ENCODE assay signal across 9 cellular contexts in genomic region chr3:55505102-55505501, GRCh38. TPM values are rescaled to one million over a fixed set of nuclear protein-coding genes. Genes with fewer than 3 reads are reported as not detected.
DNase-seq lines count a peak whose midpoint lies in the region; FAIRE-seq and TF ChIP-seq lines count a peak whose summit lies in the region.
"Not testable (repeated sequence)": the region's sequence is repeated elsewhere in the genome, so short reads cannot be mapped to it uniquely, and the experiment has no call there.
"Had no signal": no experiment of that assay in that cellular context is flagged by ENCODE, and none has a peak within 500 bp of the region (broad histone marks: within the 10 kb centered on the region; RNA-seq: fewer than 3 reads in every experiment).

No MANE protein-coding gene starts in this region.

- peak; percentile 46 for TF ChIP-seq CTCF in A673 (conservative IDR thresholded peaks at IDR 0.05; ENCODE audit: low read depth, low read length)
- TF ChIP-seq CTCF in GM10248 (IDR thresholded peaks at IDR 0.05; ENCODE audit: control extremely low read depth, extremely low read depth, low read depth, missing control alignments): peak; percentile 18
- peak; percentile 13 for TF ChIP-seq CTCF in astrocyte (IDR thresholded peaks at IDR 0.05; ENCODE audit: insufficient read depth, low read depth, low read length)
- peak; percentile 25 to 43 (median 37) for TF ChIP-seq CTCF in esophagus muscularis mucosa (IDR thresholded peaks at IDR 0.05)
- TF ChIP-seq CTCF in keratinocyte (optimal IDR thresholded peaks at IDR 0.05 in 1 of 3, IDR thresholded peaks at IDR 0.05 in 1 of 3, conservative IDR thresholded peaks at IDR 0.05 in 1 of 3; ENCODE audit: extremely low read depth in 1 of 3, insufficient read depth in 2 of 3, low read length in 3 of 3): peak in 1 of 3 experiments; percentile 33
- TF ChIP-seq CTCF in progenitor cell of endocrine pancreas (IDR thresholded peaks at IDR 0.05; ENCODE audit: unreplicated experiment): peak; percentile 35

- H3K4me1 ChIP-seq in A673 (ENCODE audit: insufficient read depth, low read length, poor library complexity, severe bottlenecking); esophagus muscularis mucosa: not testable (repeated sequence)
- H3K4me1 ChIP-seq in astrocyte (ENCODE audit: insufficient read depth, low read length) (peaks cover 25% of the 10 kb centered on the region), keratinocyte (ENCODE audit: control insufficient read depth, extremely low read depth, insufficient read depth, low read length) (peaks cover 16% of the 10 kb centered on the region)

- not testable (repeated sequence) for H3K36me3 ChIP-seq in A673 (ENCODE audit: insufficient read depth, low read length, poor library complexity, severe bottlenecking); astrocyte (ENCODE audit: insufficient read depth, low read length); esophagus muscularis mucosa; keratinocyte (ENCODE audit: control insufficient read depth in 2 of 2, extremely low read depth in 1 of 2, insufficient read depth in 2 of 2, low read length in 2 of 2)

- DNase-seq in A673 (ENCODE audit: low spot score) (peak; percentile 49), LoVo (ENCODE audit: low spot score) (peak; percentile 66), OCI-M1 (lab: John Stamatoyannopoulos, UW) (peak; percentile 25)
- DNase-seq in GM10248 (ENCODE audit: extremely low spot score); astrocyte (ENCODE audit: low read depth); esophagus muscularis mucosa (ENCODE audit: extremely low spot score); keratinocyte (ENCODE audit: low read depth, low spot score); progenitor cell of endocrine pancreas (ENCODE audit: low spot score, unreplicated experiment): not testable (repeated sequence)

- not testable (repeated sequence) for H2AFZ ChIP-seq in astrocyte (ENCODE audit: low read depth, low read length)
- peak overlapping the region; percentile 10 for H2AFZ ChIP-seq in keratinocyte (ENCODE audit: control insufficient read depth, low read length)

- not testable (repeated sequence) for H4K20me1 ChIP-seq in astrocyte (ENCODE audit: insufficient read depth, low read length); keratinocyte (ENCODE audit: control insufficient read depth, extremely low read depth, insufficient read depth, low read length)

- not testable (repeated sequence) for FAIRE-seq in astrocyte (lab: Jason Lieb, UNC); keratinocyte (lab: Jason Lieb, UNC)

- not testable (repeated sequence) for H3K4me3 Mint-ChIP-seq in astrocyte (ENCODE audit: unreplicated experiment); progenitor cell of endocrine pancreas (ENCODE audit: low read depth)

- 72% methylated on average over 6 of the region's 6 CpGs for WGBS in esophagus muscularis mucosa

- TF ChIP-seq EP300 in esophagus muscularis mucosa (IDR thresholded peaks at IDR 0.05): not testable (repeated sequence)

- intact Hi-C loops in A673 (cut with micrococcal nuclease; ENCODE audit: unreplicated experiment); esophagus muscularis mucosa (cut with DNase I): not testable (repeated sequence)

- not testable (repeated sequence) for H3K9me1 ChIP-seq in keratinocyte (ENCODE audit: control insufficient read depth, extremely low read depth, insufficient read depth, low read length)

- peaks cover 21% of the 10 kb centered on the region for H3K4me1 Mint-ChIP-seq in astrocyte (ENCODE audit: low read depth, unreplicated experiment)
- H3K4me1 Mint-ChIP-seq in progenitor cell of endocrine pancreas (ENCODE audit: low read depth): not testable (repeated sequence)

- not testable (repeated sequence) for H3K9ac ChIP-seq in astrocyte (ENCODE audit: low read length); keratinocyte (ENCODE audit: control insufficient read depth, extremely low read depth, insufficient read depth, low read length)

- CTCF ChIA-PET in A673 (lab: Charles Lee): not testable (repeated sequence)
- CTCF ChIA-PET in GM10248 (lab: Yijun Ruan, JAX): interaction anchor here (1.0 to 2.5 kb wide), 2 partner anchors 182 to 216 kb away, joined by 3 to 8 read pairs; no protein-coding TSS in a partner anchor

- not testable (repeated sequence) for H3K9me3 ChIP-seq in A673 (ENCODE audit: low read depth, low read length, poor library complexity, severe bottlenecking); astrocyte (ENCODE audit: insufficient read depth, low read depth, low read length); esophagus muscularis mucosa; keratinocyte (ENCODE audit: control insufficient read depth, low read depth, low read length)

- not testable (repeated sequence) for H3K27me3 Mint-ChIP-seq in astrocyte (ENCODE audit: low read depth, unreplicated experiment); progenitor cell of endocrine pancreas

- H3K4me3 ChIP-seq in A673 (ENCODE audit: low read depth, low read length, poor library complexity, severe bottlenecking); astrocyte (ENCODE audit: insufficient read depth, low read depth, low read length); esophagus muscularis mucosa; keratinocyte (ENCODE audit: control insufficient read depth in 2 of 3, extremely low read depth in 1 of 3, insufficient read depth in 2 of 3, low read depth in 1 of 3, low read length in 3 of 3): not testable (repeated sequence)

- not testable (repeated sequence) for H3K27ac ChIP-seq in A673 (ENCODE audit: low read depth, low read length, poor library complexity, severe bottlenecking); astrocyte (ENCODE audit: low read depth, low read length); esophagus muscularis mucosa (replicated peaks in 1 of 4); keratinocyte (ENCODE audit: control insufficient read depth, insufficient read depth, low read length)

- TF ChIP-seq POLR2A in esophagus muscularis mucosa (IDR thresholded peaks at IDR 0.05; ENCODE audit: low read depth): not testable (repeated sequence)

- H3K79me2 ChIP-seq in astrocyte (ENCODE audit: insufficient read depth, low read length); keratinocyte (ENCODE audit: control insufficient read depth, insufficient read depth, low read length): not testable (repeated sequence)

- H3K4me2 ChIP-seq in astrocyte (ENCODE audit: low read length); keratinocyte (ENCODE audit: control insufficient read depth, extremely low read depth, insufficient read depth, low read depth, low read length): not testable (repeated sequence)

- H3K9me3 Mint-ChIP-seq in astrocyte (ENCODE audit: unreplicated experiment); progenitor cell of endocrine pancreas (ENCODE audit: low read depth): not testable (repeated sequence)

- H3K27me3 ChIP-seq in A673 (replicated peaks; ENCODE audit: insufficient read depth, low read depth, low read length, poor library complexity); astrocyte (ENCODE audit: insufficient read depth, low read length); esophagus muscularis mucosa; keratinocyte (ENCODE audit: control insufficient read depth, extremely low read depth, insufficient read depth, low read length): not testable (repeated sequence)

- not testable (repeated sequence) for H3K27ac Mint-ChIP-seq in astrocyte (ENCODE audit: unreplicated experiment); progenitor cell of endocrine pancreas

- POLR2A ChIA-PET in A673 (lab: Charles Lee; ENCODE audit: low non-redundant PET); GM10248 (lab: Yijun Ruan, JAX): not testable (repeated sequence)

- H3K36me3 Mint-ChIP-seq in astrocyte (ENCODE audit: low read depth, unreplicated experiment); progenitor cell of endocrine pancreas (ENCODE audit: insufficient read depth): not testable (repeated sequence)

- dilution Hi-C loops in keratinocyte (cut with MboI; ENCODE audit: extremely low pct_ligation_motif_present, low sequenced_read_pairs): not testable (repeated sequence)

- BruUV-seq in A673 (replicated peaks; lab: Mats Ljungman, UMichigan): not testable (repeated sequence)

RNA-seq across cellular contexts. Expression of gene WNT5A, which starts 18.0 kb away (rescaled TPM):
- 15.7 and 18.9 TPM in 2 replicates for total RNA-seq in A673 (2021)
- total RNA-seq in astrocyte: 45.8 and 66.2 TPM in 2 replicates
- total RNA-seq in esophagus muscularis mucosa: 10 to 100 TPM; 14.5 to 45.9 (median 21.0) TPM
- 7.1 to 18.7 TPM (median 9.4 TPM) in 3 replicates for polyA plus RNA-seq in keratinocyte
- 4.0 TPM for polyA plus RNA-seq in keratinocyte (2011; ENCODE audit: low read depth)
- polyA plus RNA-seq in keratinocyte (2011; cell fraction: cytosol; rRNA removed): 3.9 and 4.5 TPM in 2 replicates
- polyA plus RNA-seq in keratinocyte (2011; cell fraction: nucleus; rRNA removed): 16.4 and 17.6 TPM in 2 replicates
- 4.5 and 16.4 TPM in 2 replicates for polyA plus RNA-seq in keratinocyte (2012; ENCODE audit: low replicate concordance)
- polyA minus RNA-seq in keratinocyte: 14.8 to 31.6 TPM (median 18.3 TPM) in 3 replicates
- 22.4 TPM for polyA minus RNA-seq in keratinocyte (2011; cell fraction: cytosol; rRNA and poly(A)+ RNA removed)
- polyA minus RNA-seq in keratinocyte (2011; cell fraction: nucleus; rRNA and poly(A)+ RNA removed): 45.5 TPM in 2 replicates
- 5.5 and 13.8 TPM in 2 replicates for total RNA-seq in progenitor cell of endocrine pancreas
- total RNA-seq: natural killer cell treated with Interleukin-12 subunit alpha and Interleukin-12 subunit beta and Interleukin-15 and Interleukin-18, amount 100 ng/mL, for 72 hours had no signal
